Comparison of ENCODE assay signal across 9 cellular contexts in genomic region chr4:25441519-25442117, GRCh38.
DNase-seq lines count a peak whose midpoint lies in the region; ATAC-seq and TF ChIP-seq lines count a peak whose summit lies in the region.
"Had no signal": no experiment of that assay in that cellular context is flagged by ENCODE, and none has a peak within 500 bp of the region (broad histone marks: within the 10 kb centered on the region; RNA-seq: fewer than 3 reads in every experiment).

No MANE protein-coding gene starts in this region.

- H3K4me1 ChIP-seq in SJCRH30 = peaks cover 9% of the 10 kb centered on the region
- no peaks in the 10 kb centered on the region for H3K4me1 ChIP-seq in effector memory CD4-positive, alpha-beta T cell (ENCODE audit: control insufficient read depth, insufficient read depth, low read length, poor library complexity, severe bottlenecking)
- H3K4me1 ChIP-seq: breast epithelium had no signal

- H3K4me3 ChIP-seq in SJCRH30 = no peak overlapping the region
- H3K4me3 ChIP-seq in effector memory CD4-positive, alpha-beta T cell (ENCODE audit: insufficient read depth, low read depth, low read length, poor library complexity, severe bottlenecking) = no peak overlapping the region
- H3K4me3 ChIP-seq: breast epithelium had no signal

- TF ChIP-seq POLR2A in erythroblast (IDR thresholded peaks at IDR 0.05; ENCODE audit: low read length) = no peak

- no peaks in the 10 kb centered on the region for H3K36me3 Mint-ChIP-seq in activated T-cell treated with anti-CD3 and anti-CD28 coated beads, Interleukin-2, amount 50 U/mL, for 24 hours (ENCODE audit: low read depth)

- no peaks in the 10 kb centered on the region for H3K9me3 Mint-ChIP-seq in activated T-cell treated with anti-CD3 and anti-CD28 coated beads, Interleukin-2, amount 50 U/mL, for 24 hours

- H3K4me1 Mint-ChIP-seq in activated T-cell treated with anti-CD3 and anti-CD28 coated beads, Interleukin-2, amount 50 U/mL, for 24 hours (ENCODE audit: low read depth) = no peaks in the 10 kb centered on the region

- H3K27me3 Mint-ChIP-seq in activated T-cell treated with anti-CD3 and anti-CD28 coated beads, Interleukin-2, amount 50 U/mL, for 24 hours = no peaks in the 10 kb centered on the region

- H3K27me3 ChIP-seq in SJCRH30 = no peaks in the 10 kb centered on the region
- no peaks in the 10 kb centered on the region for H3K27me3 ChIP-seq in effector memory CD4-positive, alpha-beta T cell (replicated peaks; ENCODE audit: control insufficient read depth, insufficient read depth, low read length, poor library complexity, severe bottlenecking)
- H3K27me3 ChIP-seq: breast epithelium had no signal

- no peak for ATAC-seq in GM21367 (IDR thresholded peaks at IDR 0.05; ENCODE audit: unreplicated experiment)

- no peaks in the 10 kb centered on the region for H3K36me3 ChIP-seq in SJCRH30
- H3K36me3 ChIP-seq in effector memory CD4-positive, alpha-beta T cell (ENCODE audit: control insufficient read depth, insufficient read depth, low read length) = no peaks in the 10 kb centered on the region
- H3K36me3 ChIP-seq: breast epithelium had no signal

- H3K4me3 Mint-ChIP-seq in activated T-cell treated with anti-CD3 and anti-CD28 coated beads, Interleukin-2, amount 50 U/mL, for 24 hours = no peak overlapping the region

- H3K27ac Mint-ChIP-seq in activated T-cell treated with anti-CD3 and anti-CD28 coated beads, Interleukin-2, amount 50 U/mL, for 24 hours = no peak overlapping the region

- DNase-seq in activated T-cell treated with anti-CD3 and anti-CD28 coated beads, Interleukin-2, amount 50 U/mL, for 48 hours = peak; percentile 35 to 44
- DNase-seq in activated T-cell treated with anti-CD3 and anti-CD28 coated beads, Interleukin-2, amount 50 U/mL, for 24 hours = no peak
- DNase-seq in NAMALWA (ENCODE audit: low spot score) = peak; percentile 50
- peak; percentile 74 to 85 for DNase-seq in SJCRH30
- peak; percentile 24 to 36 for DNase-seq in erythroblast (lab: John Stamatoyannopoulos, UW)
- DNase-seq in myocyte (ENCODE audit: low read depth) = peak; percentile 58
- DNase-seq in effector memory CD4-positive, alpha-beta T cell = no peak

- peaks cover 6% of the 10 kb centered on the region for H3K9me3 ChIP-seq in SJCRH30 (replicated peaks)
- H3K9me3 ChIP-seq in effector memory CD4-positive, alpha-beta T cell (ENCODE audit: control insufficient read depth, low read length) = no peaks in the 10 kb centered on the region
- H3K9me3 ChIP-seq: breast epithelium had no signal

- no peak overlapping the region for H3K27ac ChIP-seq in SJCRH30
- H3K27ac ChIP-seq in effector memory CD4-positive, alpha-beta T cell (ENCODE audit: insufficient read depth, low read length, poor library complexity, severe bottlenecking) = no peak overlapping the region
- H3K27ac ChIP-seq: breast epithelium had no signal

Comparison
In these comparisons a context has a peak if more than half of its experiments do, and no peak if none do; other contexts are left out.
1. DNase-seq: peak in activated T-cell treated with anti-CD3 and anti-CD28 coated beads, Interleukin-2, amount 50 U/mL, for 48 hours (2 of 2), NAMALWA (single experiment), SJCRH30 (2 of 2), erythroblast (2 of 2) and myocyte (single experiment); none in activated T-cell treated with anti-CD3 and anti-CD28 coated beads, Interleukin-2, amount 50 U/mL, for 24 hours (single experiment) and effector memory CD4-positive, alpha-beta T cell (0 of 3).